Comparison of ENCODE assay signal across 32 cellular contexts in the genomic region with DNA sequence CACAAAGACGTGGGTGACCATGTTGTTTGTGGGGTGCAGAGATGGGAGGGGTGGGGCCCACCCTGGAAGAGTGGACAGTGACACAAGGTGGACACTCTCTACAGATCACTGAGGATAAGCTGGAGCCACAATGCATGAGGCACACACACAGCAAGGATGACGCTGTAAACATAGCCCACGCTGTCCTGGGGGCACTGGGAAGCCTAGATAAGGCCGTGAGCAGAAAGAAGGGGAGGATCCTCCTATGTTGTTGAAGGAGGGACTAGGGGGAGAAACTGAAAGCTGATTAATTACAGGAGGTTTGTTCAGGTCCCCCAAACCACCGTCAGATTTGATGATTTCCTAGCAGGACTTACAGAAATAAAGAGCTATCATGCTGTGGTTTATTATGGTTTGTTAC. TPM values are rescaled to one million over a fixed set of nuclear protein-coding genes. Genes with fewer than 3 reads are reported as not detected.
"Had no signal": no experiment of that assay in that cellular context is flagged by ENCODE, and none has a peak within 500 bp of the region (broad histone marks: within the 10 kb centered on the region; RNA-seq: fewer than 3 reads in every experiment).

No MANE protein-coding gene starts in this region.

- H3K4me1 ChIP-seq: esophagus squamous epithelium, heart right ventricle, neural progenitor cell, parathyroid adenoma, right atrium auricular region, suprapubic skin had no signal

- H3K36me3 ChIP-seq: esophagus squamous epithelium, heart right ventricle, neural progenitor cell, right atrium auricular region, suprapubic skin had no signal

- H3K27me3 ChIP-seq: right atrium auricular region had no signal

- H2AFZ ChIP-seq: neural progenitor cell, parathyroid adenoma had no signal

- H3K4me3 ChIP-seq: esophagus squamous epithelium, heart right ventricle, lung, mucosa of descending colon, neural progenitor cell, right atrium auricular region, smooth muscle cell, suprapubic skin had no signal

- H3K9ac ChIP-seq: neural progenitor cell, parathyroid adenoma had no signal

- H3K27ac ChIP-seq: esophagus squamous epithelium, heart right ventricle, neural progenitor cell, parathyroid adenoma, right atrium auricular region, suprapubic skin had no signal

- H3K4me2 ChIP-seq: neural progenitor cell, smooth muscle cell had no signal

- ATAC-seq: effector memory CD8-positive, alpha-beta T cell; left lobe of liver; mucosa of descending colon; sciatic nerve; stimulated activated naive CD8-positive, alpha-beta T cell treated with anti-CD3 and anti-CD28 coated beads, Interleukin-15, amount 100 ng/mL, for 72 hours had no signal

- H3K79me2 ChIP-seq: parathyroid adenoma had no signal

- H3K9me3 ChIP-seq: esophagus squamous epithelium, heart right ventricle, mucosa of descending colon, right atrium auricular region, suprapubic skin had no signal

- FAIRE-seq: endometrium, kidney had no signal

- DNase-seq: cortex of kidney; effector memory CD8-positive, alpha-beta T cell; erythroblast; esophagus squamous epithelium; foreskin melanocyte; glutamatergic neuron; heart right ventricle; hypothalamus; kidney; mucosa of descending colon; naive B cell; stimulated activated CD4-positive, alpha-beta T cell treated with anti-CD3 and anti-CD28 coated beads, Interleukin-12 subunit alpha, Interleukin-12 subunit beta, amount 100 ng/mL, for 4 hours; stimulated activated CD4-positive, alpha-beta T cell treated with anti-CD3 and anti-CD28 coated beads, Interleukin-1b, Interleukin-23, amount 100 ng/mL, for 48 hours; stimulated activated CD4-positive, alpha-beta T cell treated with anti-CD3 and anti-CD28 coated beads, Interleukin-4, amount 100 ng/mL, for 1 hour; stimulated activated CD8-positive, alpha-beta memory T cell treated with anti-CD3 and anti-CD28 coated beads, Interleukin-4, amount 100 ng/mL, for 48 hours; stimulated activated naive CD4-positive, alpha-beta T cell; stimulated activated naive CD8-positive, alpha-beta T cell treated with anti-CD3 and anti-CD28 coated beads, Interleukin-15, amount 100 ng/mL, for 72 hours had no signal

RNA-seq across cellular contexts. Expression of a gene that starts 5.6 kb away (rescaled TPM):
- total RNA-seq: dermis microvascular lymphatic vessel endothelial cell, esophagus squamous epithelium, heart right ventricle, kidney, left lobe of liver, liver, lung, mesothelial cell of epicardium, osteoblast, progenitor cell of endocrine pancreas, right atrium auricular region, sciatic nerve, smooth muscle cell, suprapubic skin, urinary bladder had no signal
- polyA plus RNA-seq: heart right ventricle, liver, lung, smooth muscle cell, urinary bladder had no signal

RNA-seq across cellular contexts. Expression of a gene that starts 24.1 kb away (rescaled TPM):
- total RNA-seq: dermis microvascular lymphatic vessel endothelial cell, esophagus squamous epithelium, heart right ventricle, kidney, left lobe of liver, liver, lung, mesothelial cell of epicardium, osteoblast, progenitor cell of endocrine pancreas, right atrium auricular region, sciatic nerve, smooth muscle cell, urinary bladder had no signal
- polyA plus RNA-seq: heart right ventricle, liver, lung, smooth muscle cell, urinary bladder had no signal

RNA-seq across cellular contexts. Expression of a gene that starts 32.3 kb away (rescaled TPM):
- total RNA-seq: dermis microvascular lymphatic vessel endothelial cell, esophagus squamous epithelium, heart right ventricle, kidney, left lobe of liver, liver, lung, mesothelial cell of epicardium, osteoblast, progenitor cell of endocrine pancreas, right atrium auricular region, smooth muscle cell, urinary bladder had no signal
- polyA plus RNA-seq: heart right ventricle, liver, urinary bladder had no signal

RNA-seq across cellular contexts. Expression of a gene that starts 45.5 kb away (rescaled TPM):
- total RNA-seq: dermis microvascular lymphatic vessel endothelial cell, esophagus squamous epithelium, heart right ventricle, kidney, left lobe of liver, liver, lung, mesothelial cell of epicardium, osteoblast, progenitor cell of endocrine pancreas, right atrium auricular region, sciatic nerve, smooth muscle cell, suprapubic skin, urinary bladder had no signal
- polyA plus RNA-seq: heart right ventricle, liver, lung, smooth muscle cell, urinary bladder had no signal

RNA-seq across cellular contexts. Expression of a gene that starts 55.3 kb away (rescaled TPM):
- total RNA-seq: dermis microvascular lymphatic vessel endothelial cell, esophagus squamous epithelium, liver, osteoblast, progenitor cell of endocrine pancreas, urinary bladder had no signal
- polyA plus RNA-seq: liver, smooth muscle cell had no signal
